27 cellular contexts compared by ENCODE assay signal in the genomic region with DNA sequence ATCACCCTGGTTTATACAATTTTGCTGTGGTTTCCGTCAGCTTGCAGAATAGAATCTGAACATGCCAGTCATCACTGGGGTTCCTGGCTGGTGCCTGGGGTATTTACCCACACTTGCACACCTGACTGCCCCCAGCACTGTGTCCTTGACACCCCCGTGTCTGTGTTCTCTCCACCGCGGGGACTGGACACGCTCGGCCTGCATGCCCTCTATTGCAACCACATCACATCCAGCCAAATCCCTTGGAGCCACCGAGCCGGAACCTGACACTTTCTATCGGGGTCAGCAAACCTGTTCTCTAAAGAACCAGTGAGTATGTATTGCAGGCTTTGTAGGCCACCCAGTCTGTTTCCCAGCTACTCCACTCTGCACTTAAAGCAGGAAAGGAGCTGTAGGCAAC.
DNase-seq lines count a peak whose midpoint lies in the region; ATAC-seq, FAIRE-seq and TF ChIP-seq lines count a peak whose summit lies in the region.
"Had no signal": no experiment of that assay in that cellular context is flagged by ENCODE, and none has a peak within 500 bp of the region (broad histone marks: within the 10 kb centered on the region; RNA-seq: fewer than 3 reads in every experiment).

No MANE protein-coding gene starts in this region.

- H3K27ac Mint-ChIP-seq in nephron progenitor cell: no peak overlapping the region
- H3K27ac Mint-ChIP-seq in immature natural killer cell: no peak overlapping the region
- H3K27ac Mint-ChIP-seq: CD8-positive, alpha-beta T cell had no signal

- no peaks in the 10 kb centered on the region for H3K27me3 ChIP-seq in gastroesophageal sphincter

- 95 to 100% methylated on average over 4 to 9 of the region's 9 CpGs for WGBS in gastroesophageal sphincter (ENCODE audit: low coverage in 1 of 2), 2 donors

- TF ChIP-seq RAD21 in Ishikawa (IDR thresholded peaks at IDR 0.05; ENCODE audit: low read depth): no peak

- peak overlapping the region in 1 of 2 donors; percentile 20 for H3K27ac ChIP-seq in kidney (ENCODE audit: low read depth in 2 of 2, low read length in 2 of 2)
- no peak overlapping the region for H3K27ac ChIP-seq in gastroesophageal sphincter
- H3K27ac ChIP-seq: A549, C4-2B, HL-60 had no signal

- H3K36me3 ChIP-seq in kidney (ENCODE audit: control insufficient read depth in 1 of 2, insufficient read depth in 2 of 2, low read length in 2 of 2): no peaks in the 10 kb centered on the region
- no peaks in the 10 kb centered on the region for H3K36me3 ChIP-seq in gastroesophageal sphincter

- ATAC-seq in gastroesophageal sphincter (no peak), GM19023 (IDR thresholded peaks at IDR 0.05; ENCODE audit: unreplicated experiment) (no peak), GM21515 (IDR thresholded peaks at IDR 0.05; ENCODE audit: unreplicated experiment) (no peak)
- ATAC-seq: A549; CD8-positive, alpha-beta T cell had no signal

- H3K9ac ChIP-seq in kidney (ENCODE audit: low read length in 2 of 2): no peak overlapping the region
- H3K9ac ChIP-seq: SK-N-SH had no signal

- 0 out of 2 replicates have a peak, but pooled peaks have one; percentile 27 for TF ChIP-seq EP300 in Ishikawa (IDR thresholded peaks at IDR 0.05; ENCODE audit: borderline replicate concordance)
- no peak for TF ChIP-seq EP300 in gastroesophageal sphincter (IDR thresholded peaks at IDR 0.05)

- H3K36me3 Mint-ChIP-seq in nephron progenitor cell (ENCODE audit: low read depth) (no peaks in the 10 kb centered on the region), immature natural killer cell (no peaks in the 10 kb centered on the region)
- H3K36me3 Mint-ChIP-seq: CD8-positive, alpha-beta T cell had no signal

- H3K4me3 Mint-ChIP-seq in nephron progenitor cell (no peak overlapping the region), immature natural killer cell (no peak overlapping the region)
- H3K4me3 Mint-ChIP-seq: CD8-positive, alpha-beta T cell had no signal

- TF ChIP-seq CTCF in kidney (IDR thresholded peaks at IDR 0.05; ENCODE audit: borderline replicate concordance, extremely low read depth, insufficient read depth) (no peak), nephron progenitor cell (IDR thresholded peaks at IDR 0.05) (no peak), gastroesophageal sphincter (IDR thresholded peaks at IDR 0.05) (no peak)

- peaks cover 3 to 5% of the 10 kb centered on the region in 2 donors for H3K4me1 ChIP-seq in kidney (ENCODE audit: control insufficient read depth in 1 of 2, insufficient read depth in 1 of 2, low read depth in 1 of 2, low read length in 2 of 2)
- peaks cover 0 to 17% (median 0%) of the 10 kb centered on the region in 3 donors for H3K4me1 ChIP-seq in gastroesophageal sphincter
- H3K4me1 ChIP-seq: A549 had no signal

- DNase-seq in kidney (peak; percentile 82), nephron progenitor cell (peak; percentile 33), immature natural killer cell (no peak)
- DNase-seq: AML-193; CD8-positive, alpha-beta T cell; DMS153; DND-41; GOT3; HCEC 1CT; Karpas-422; NCI-H1092 treated with DMSO at 0.1 percent for 48 hours; NCI-H1436; NCI-H187 treated with DMSO at 0.1 percent for 48 hours; NCI-H2107; NCI-H446; NCI-H524 treated with DMSO at 0.1 percent for 48 hours; NCI-H774; SK-N-SH; SW 1271 had no signal

- H3K4me3 ChIP-seq in kidney (ENCODE audit: low read length in 2 of 2) (no peak overlapping the region), gastroesophageal sphincter (no peak overlapping the region)
- H3K4me3 ChIP-seq: A549 had no signal

- TF ChIP-seq POLR2A in gastroesophageal sphincter (IDR thresholded peaks at IDR 0.05): no peak

- H3K4me1 Mint-ChIP-seq in nephron progenitor cell (peaks cover 15% of the 10 kb centered on the region), immature natural killer cell (no peaks in the 10 kb centered on the region)

- peaks cover 15% of the 10 kb centered on the region for H3K27me3 Mint-ChIP-seq in nephron progenitor cell (ENCODE audit: low read depth, poor library complexity)
- no peaks in the 10 kb centered on the region for H3K27me3 Mint-ChIP-seq in immature natural killer cell (ENCODE audit: low read depth in 3 of 3)

- FAIRE-seq in kidney (lab: Jason Lieb, UNC): no peak
- FAIRE-seq: A549, GM12892 had no signal

- H3K9me3 ChIP-seq in kidney (ENCODE audit: control insufficient read depth in 1 of 2, low read length in 2 of 2) (no peaks in the 10 kb centered on the region), gastroesophageal sphincter (no peaks in the 10 kb centered on the region)
- H3K9me3 ChIP-seq: A549, SK-N-SH had no signal

- intact Hi-C loops in kidney (cut with DNase I): no loop called here

- H3K9me3 Mint-ChIP-seq in nephron progenitor cell (no peaks in the 10 kb centered on the region), immature natural killer cell (peaks cover 0 to 13% (median under 1%) of the 10 kb centered on the region in 6 donors)
- H3K9me3 Mint-ChIP-seq: CD8-positive, alpha-beta T cell had no signal

TF ChIP-seq in Ishikawa, 13 proteins besides CTCF, POLR2A, EP300 and RAD21:
- TF ChIP-seq TCF12 (IDR thresholded peaks at IDR 0.05; ENCODE audit: low read depth) (no peak), NFIC (IDR thresholded peaks at IDR 0.05) (peak; percentile 69)

Comparison
In these comparisons a context has a peak if more than half of its experiments do, and no peak if none do; other contexts are left out.
1. DNase-seq: peak in kidney (single experiment) and nephron progenitor cell (single experiment); none in immature natural killer cell (0 of 3).